ENCODE assay signal across 24 cellular contexts in genomic region chr14:52759145-52759544, GRCh38. TPM values are rescaled to one million over a fixed set of nuclear protein-coding genes. Genes with fewer than 3 reads are reported as not detected.
DNase-seq lines count a peak whose midpoint lies in the region; ATAC-seq, FAIRE-seq and TF ChIP-seq lines count a peak whose summit lies in the region.
"Had no signal": no experiment of that assay in that cellular context is flagged by ENCODE, and none has a peak within 500 bp of the region (broad histone marks: within the 10 kb centered on the region; RNA-seq: fewer than 3 reads in every experiment).

No MANE protein-coding gene starts in this region.

- TF ChIP-seq CTCF in HepG2 (CRISPR knock-in tag; IDR thresholded peaks at IDR 0.05) (no peak), right lobe of liver (IDR thresholded peaks at IDR 0.05) (no peak), WTC11 (IDR thresholded peaks at IDR 0.05) (no peak)

- H4K20me1 ChIP-seq in HepG2 (ENCODE audit: insufficient read depth, low read length), result no peaks in the 10 kb centered on the region
- H4K20me1 ChIP-seq: BLaER1 treated with 17β-estradiol and CSF1 and Interleukin-3, amounts not matched to agents 10 nM and 100 nM had no signal

- peaks cover 29% of the 10 kb centered on the region for H3K36me3 Mint-ChIP-seq in WTC11

- POLR2A ChIA-PET in HepG2 (lab: Yijun Ruan, JAX), result interaction anchor here (0.7 to 1.1 kb wide), 2 partner anchors 9 to 37 kb away, joined by 3 read pairs; no protein-coding TSS in a partner anchor
- POLR2A ChIA-PET in WTC11 (lab: Charles Lee), result no interaction called here

- in situ Hi-C loops in HepG2 (cut with HindIII; ENCODE audit: extremely low pct_ligation_motif_present, low pct_unique_long_range_greater_than_20kb), result no loop called here

- no TSS peak for BruUV-seq in HepG2 (replicated peaks; lab: Mats Ljungman, UMichigan)

- FAIRE-seq in HepG2 (lab: Jason Lieb, UNC), result no peak
- FAIRE-seq: A549, GM12878, GM12892, GM18507 had no signal

- DNase-seq in HepG2 (ENCODE audit: low spot score) (no peak), right lobe of liver (no peak), WTC11 (ENCODE audit: low spot score) (no peak), caudate nucleus (lab: John Stamatoyannopoulos, UW) (no peak)
- DNase-seq: AML-193; CD4-positive, alpha-beta memory T cell; CD8-positive, alpha-beta memory T cell; COR-L47; DMS 273 treated with DMSO at 0.1 percent for 48 hours; DMS153; DMS53; DMS79; DND-41; EL; GDM1 had no signal

- H3K9me3 Mint-ChIP-seq in WTC11, result no peaks in the 10 kb centered on the region
- H3K9me3 Mint-ChIP-seq: CD4-positive, alpha-beta memory T cell; CD8-positive, alpha-beta memory T cell had no signal

- H2AFZ ChIP-seq in HepG2 (ENCODE audit: low read length), result no peak overlapping the region

- H3K36me3 ChIP-seq in HepG2 (replicated peaks in 1 of 2; ENCODE audit: control insufficient read depth in 1 of 2, insufficient read depth in 2 of 2, low read length in 2 of 2) (peaks cover 2 to 12% of the 10 kb centered on the region in 2 experiments; a peak in 4 of 5 replicates), right lobe of liver (peaks cover 0 to 22% (median 4%) of the 10 kb centered on the region in 4 donors)

- H3K9me3 ChIP-seq in HepG2 (ENCODE audit: low read length) (no peaks in the 10 kb centered on the region), right lobe of liver (no peaks in the 10 kb centered on the region)
- H3K9me3 ChIP-seq: A549; BLaER1 treated with 17β-estradiol and CSF1 and Interleukin-3, amounts not matched to agents 10 nM and 100 nM had no signal

- H3K27ac ChIP-seq in HepG2 (ENCODE audit: extremely low read length, insufficient read depth, low read length) (no peak overlapping the region), right lobe of liver (no peak overlapping the region), caudate nucleus (ENCODE audit: low read depth, low read length) (no peak overlapping the region)
- H3K27ac ChIP-seq: 22Rv1; A549; BLaER1 treated with 17β-estradiol and CSF1 and Interleukin-3, amounts not matched to agents 10 nM and 100 nM; C4-2B had no signal

- H3K4me3 ChIP-seq in HepG2 (replicated peaks in 1 of 3; ENCODE audit: insufficient read depth in 1 of 3, low read depth in 2 of 3, low read length in 3 of 3), result no peak overlapping the region
- H3K4me3 ChIP-seq in right lobe of liver, result no peak overlapping the region
- H3K4me3 ChIP-seq: A549; BLaER1 treated with 17β-estradiol and CSF1 and Interleukin-3, amounts not matched to agents 10 nM and 100 nM; GM12878 had no signal

- H3K4me3 Mint-ChIP-seq in WTC11, result no peak overlapping the region
- H3K4me3 Mint-ChIP-seq: B cell; CD4-positive, alpha-beta memory T cell; CD8-positive, alpha-beta memory T cell had no signal

- 100% methylated on average over 1 of the region's 1 CpG for WGBS in HepG2 (ENCODE audit: low lambda C conversion rate)
- WGBS in right lobe of liver (ENCODE audit: insufficient coverage, low coverage, low lambda C conversion rate, missing lambda C conversion rate), result 100% methylated on average over 1 of the region's 1 CpG

- no peaks in the 10 kb centered on the region for H3K27me3 Mint-ChIP-seq in WTC11 (ENCODE audit: low read depth)
- H3K27me3 Mint-ChIP-seq: B cell; CD4-positive, alpha-beta memory T cell; CD8-positive, alpha-beta memory T cell had no signal

- no peak for TF ChIP-seq RAD21 in HepG2 (CRISPR knock-in tag; IDR thresholded peaks at IDR 0.05)

- H3K4me1 ChIP-seq in HepG2 (ENCODE audit: insufficient read depth, low read length) (peaks cover 34% of the 10 kb centered on the region), right lobe of liver (peaks cover 0 to 11% (median 3%) of the 10 kb centered on the region in 4 donors)
- H3K4me1 ChIP-seq: BLaER1 treated with 17β-estradiol and CSF1 and Interleukin-3, amounts not matched to agents 10 nM and 100 nM had no signal

- H3K27ac Mint-ChIP-seq in WTC11, result no peak overlapping the region
- H3K27ac Mint-ChIP-seq: B cell had no signal

- peaks cover 3% of the 10 kb centered on the region for H3K79me2 ChIP-seq in HepG2 (ENCODE audit: insufficient read depth, low read length)

- CTCF ChIA-PET in HepG2 (lab: Yijun Ruan, JAX; ENCODE audit: low intra/inter-chr PET ratio, low total read pairs) (no interaction called here), WTC11 (lab: Charles Lee) (no interaction called here)

- no peak for TF ChIP-seq EP300 in HepG2 (IDR thresholded peaks at IDR 0.05; ENCODE audit: low read depth in 2 of 2, low read length in 2 of 2)
- no peak for TF ChIP-seq EP300 in HepG2 (CRISPR knock-in tag; IDR thresholded peaks at IDR 0.05; ENCODE audit: borderline replicate concordance)

- intact Hi-C loops in HepG2 (cut with micrococcal nuclease; ENCODE audit: unreplicated experiment) (no loop called here), right lobe of liver (cut with DNase I) (no loop called here)

- H3K27me3 ChIP-seq in HepG2 (ENCODE audit: control insufficient read depth in 1 of 2, insufficient read depth in 2 of 2, low read length in 2 of 2) (no peaks in the 10 kb centered on the region), right lobe of liver (no peaks in the 10 kb centered on the region)
- H3K27me3 ChIP-seq: BLaER1 treated with 17β-estradiol and CSF1 and Interleukin-3, amounts not matched to agents 10 nM and 100 nM had no signal

- no peaks in the 10 kb centered on the region for H3K4me1 Mint-ChIP-seq in WTC11

- no peak for ATAC-seq in HepG2
- no peak for ATAC-seq in right lobe of liver
- ATAC-seq in WTC11, result no peak
- no peak for ATAC-seq in HG03039 (IDR thresholded peaks at IDR 0.05; ENCODE audit: unreplicated experiment)
- ATAC-seq: A549, GM12878 had no signal

- no peak for TF ChIP-seq POLR2A in HepG2 (IDR thresholded peaks at IDR 0.05; ENCODE audit: insufficient read depth in 1 of 2, low read depth in 2 of 2, low read length in 2 of 2)
- TF ChIP-seq POLR2A in right lobe of liver (IDR thresholded peaks at IDR 0.05), result no peak

- no peak overlapping the region for H3K9ac ChIP-seq in HepG2 (ENCODE audit: insufficient read depth, low read depth, low read length)
- H3K9ac ChIP-seq: BLaER1 treated with 17β-estradiol and CSF1 and Interleukin-3, amounts not matched to agents 10 nM and 100 nM had no signal

- no peak overlapping the region for H3K4me2 ChIP-seq in HepG2 (ENCODE audit: low read depth, low read length)
- H3K4me2 ChIP-seq: A549; BLaER1 treated with 17β-estradiol and CSF1 and Interleukin-3, amounts not matched to agents 10 nM and 100 nM had no signal

RNA-seq across cellular contexts. Expression of gene STYX, which starts 29.2 kb away (rescaled TPM):
- total RNA-seq in HepG2 (2016; rRNA removed; fragmentation: Illumina TruSeq; extraction: Trizol) (10.9 and 15.6 TPM in 2 replicates), right lobe of liver (10 to 100 TPM; 10.1 to 18.3 (median 13.1) TPM), WTC11 (2021) (21.1 to 22.8 TPM (median 21.4 TPM) in 3 replicates)
- 4.5 and 5.0 TPM in 2 replicates for total RNA-seq in HepG2 (2016; cell fraction: cytosol; rRNA removed; fragmentation: Illumina TruSeq; extraction: Trizol; ENCODE audit: low read depth)
- total RNA-seq in HepG2 (2016; cell fraction: insoluble cytoplasmic fraction; rRNA removed; fragmentation: Illumina TruSeq; extraction: Trizol), result 11.0 and 15.6 TPM in 2 replicates
- 14.1 and 14.7 TPM in 2 replicates for total RNA-seq in HepG2 (2016; cell fraction: membrane; rRNA removed; fragmentation: Illumina TruSeq; extraction: Trizol)
- total RNA-seq in HepG2 (2016; cell fraction: nucleus; rRNA removed; fragmentation: Illumina TruSeq; extraction: Trizol), result 10.3 and 11.2 TPM in 2 replicates
- polyA plus RNA-seq in HepG2 (2011; rRNA removed), result 5.7 and 6.6 TPM in 2 replicates
- polyA plus RNA-seq in HepG2 (2011; cell fraction: cytosol; rRNA removed), result 2.7 and 3.9 TPM in 2 replicates
- 2.7 and 3.5 TPM in 2 replicates for polyA plus RNA-seq in HepG2 (2011; cell fraction: nucleus; rRNA removed)
- polyA plus RNA-seq in HepG2 (2012), result 4.4 and 8.3 TPM in 2 replicates
- 5.1 and 6.7 TPM in 2 replicates for polyA plus RNA-seq in HepG2 (2016; cell fraction: cytosol; fragmentation: Illumina TruSeq; extraction: Trizol; ENCODE audit: low read depth)
- polyA plus RNA-seq in HepG2 (2016; cell fraction: insoluble cytoplasmic fraction; fragmentation: Illumina TruSeq; extraction: Trizol; ENCODE audit: low read depth), result 20.7 and 22.1 TPM in 2 replicates
- polyA plus RNA-seq in HepG2 (2016; cell fraction: membrane; fragmentation: Illumina TruSeq; extraction: Trizol; ENCODE audit: low read depth), result 11.1 and 11.8 TPM in 2 replicates
- 17.8 and 19.4 TPM in 2 replicates for polyA plus RNA-seq in HepG2 (2016; cell fraction: nucleus; fragmentation: Illumina TruSeq; extraction: Trizol; ENCODE audit: insufficient read depth, low read depth)
- 4.5 and 4.8 TPM in 2 replicates for polyA minus RNA-seq in HepG2 (2011; rRNA and poly(A)+ RNA removed; ENCODE audit: low replicate concordance)
- 5.7 and 5.8 TPM in 2 replicates for polyA minus RNA-seq in HepG2 (2011; cell fraction: cytosol; rRNA and poly(A)+ RNA removed)
- polyA minus RNA-seq in HepG2 (2011; cell fraction: nucleus; rRNA and poly(A)+ RNA removed), result 8.9 and 11.7 TPM in 2 replicates

RNA-seq across cellular contexts. Expression of gene GNPNAT1, which starts 32.3 kb away (rescaled TPM):
- total RNA-seq in HepG2 (2016; rRNA removed; fragmentation: Illumina TruSeq; extraction: Trizol) (54.9 and 89.6 TPM in 2 replicates), right lobe of liver (10 to 100 TPM; 31.4 to 47.6 (median 43.2) TPM), WTC11 (2021) (39.5 to 43.5 TPM (median 43.5 TPM) in 3 replicates)
- 14.3 and 18.1 TPM in 2 replicates for total RNA-seq in HepG2 (2016; cell fraction: cytosol; rRNA removed; fragmentation: Illumina TruSeq; extraction: Trizol; ENCODE audit: low read depth)
- total RNA-seq in HepG2 (2016; cell fraction: insoluble cytoplasmic fraction; rRNA removed; fragmentation: Illumina TruSeq; extraction: Trizol), result 55.8 and 86.2 TPM in 2 replicates
- total RNA-seq in HepG2 (2016; cell fraction: membrane; rRNA removed; fragmentation: Illumina TruSeq; extraction: Trizol), result 41.0 and 43.6 TPM in 2 replicates
- total RNA-seq in HepG2 (2016; cell fraction: nucleus; rRNA removed; fragmentation: Illumina TruSeq; extraction: Trizol), result 28.5 and 31.1 TPM in 2 replicates
- 28.6 and 38.3 TPM in 2 replicates for polyA plus RNA-seq in HepG2 (2011; rRNA removed)
- polyA plus RNA-seq in HepG2 (2011; cell fraction: cytosol; rRNA removed), result 24.4 and 32.3 TPM in 2 replicates
- polyA plus RNA-seq in HepG2 (2011; cell fraction: nucleus; rRNA removed), result 6.7 and 12.7 TPM in 2 replicates
- polyA plus RNA-seq in HepG2 (2012), result 36.3 and 47.9 TPM in 2 replicates
- polyA plus RNA-seq in HepG2 (2016; cell fraction: cytosol; fragmentation: Illumina TruSeq; extraction: Trizol; ENCODE audit: low read depth), result 23.3 and 26.6 TPM in 2 replicates
- polyA plus RNA-seq in HepG2 (2016; cell fraction: insoluble cytoplasmic fraction; fragmentation: Illumina TruSeq; extraction: Trizol; ENCODE audit: low read depth), result 113 and 116 TPM in 2 replicates
- polyA plus RNA-seq in HepG2 (2016; cell fraction: membrane; fragmentation: Illumina TruSeq; extraction: Trizol; ENCODE audit: low read depth), result 44.1 and 47.6 TPM in 2 replicates
- 46.0 and 46.3 TPM in 2 replicates for polyA plus RNA-seq in HepG2 (2016; cell fraction: nucleus; fragmentation: Illumina TruSeq; extraction: Trizol; ENCODE audit: insufficient read depth, low read depth)
- polyA minus RNA-seq in HepG2 (2011; rRNA and poly(A)+ RNA removed; ENCODE audit: low replicate concordance), result 25.8 and 48.5 TPM in 2 replicates
- polyA minus RNA-seq in HepG2 (2011; cell fraction: cytosol; rRNA and poly(A)+ RNA removed), result 21.1 and 27.0 TPM in 2 replicates
- polyA minus RNA-seq in HepG2 (2011; cell fraction: nucleus; rRNA and poly(A)+ RNA removed), result 29.3 and 34.5 TPM in 2 replicates

RNA-seq across cellular contexts. Expression of gene PSMC6, which starts 52.1 kb away (rescaled TPM):
- total RNA-seq in HepG2 (2016; rRNA removed; fragmentation: Illumina TruSeq; extraction: Trizol) (210 and 318 TPM in 2 replicates), right lobe of liver (10 to 100 TPM; 40.7 to 63.0 (median 51.3) TPM), WTC11 (2021) (74.7 to 96.4 TPM (median 89.1 TPM) in 3 replicates)
- 30.8 and 32.7 TPM in 2 replicates for total RNA-seq in HepG2 (2016; cell fraction: cytosol; rRNA removed; fragmentation: Illumina TruSeq; extraction: Trizol; ENCODE audit: low read depth)
- 209 and 319 TPM in 2 replicates for total RNA-seq in HepG2 (2016; cell fraction: insoluble cytoplasmic fraction; rRNA removed; fragmentation: Illumina TruSeq; extraction: Trizol)
- 43.6 and 56.6 TPM in 2 replicates for total RNA-seq in HepG2 (2016; cell fraction: membrane; rRNA removed; fragmentation: Illumina TruSeq; extraction: Trizol)
- 147 and 149 TPM in 2 replicates for total RNA-seq in HepG2 (2016; cell fraction: nucleus; rRNA removed; fragmentation: Illumina TruSeq; extraction: Trizol)
- polyA plus RNA-seq in HepG2 (2011; rRNA removed), result 67.6 and 90.0 TPM in 2 replicates
- 24.7 and 40.4 TPM in 2 replicates for polyA plus RNA-seq in HepG2 (2011; cell fraction: cytosol; rRNA removed)
- 53.1 and 74.3 TPM in 2 replicates for polyA plus RNA-seq in HepG2 (2011; cell fraction: nucleus; rRNA removed)
- polyA plus RNA-seq in HepG2 (2012), result 74.5 and 94.0 TPM in 2 replicates
- polyA plus RNA-seq in HepG2 (2016; cell fraction: cytosol; fragmentation: Illumina TruSeq; extraction: Trizol; ENCODE audit: low read depth), result 13.4 and 15.5 TPM in 2 replicates
- 268 and 281 TPM in 2 replicates for polyA plus RNA-seq in HepG2 (2016; cell fraction: insoluble cytoplasmic fraction; fragmentation: Illumina TruSeq; extraction: Trizol; ENCODE audit: low read depth)
- 23.4 and 27.8 TPM in 2 replicates for polyA plus RNA-seq in HepG2 (2016; cell fraction: membrane; fragmentation: Illumina TruSeq; extraction: Trizol; ENCODE audit: low read depth)
- 186 and 191 TPM in 2 replicates for polyA plus RNA-seq in HepG2 (2016; cell fraction: nucleus; fragmentation: Illumina TruSeq; extraction: Trizol; ENCODE audit: insufficient read depth, low read depth)
- 23.9 and 42.3 TPM in 2 replicates for polyA minus RNA-seq in HepG2 (2011; rRNA and poly(A)+ RNA removed; ENCODE audit: low replicate concordance)
- 40.4 and 47.9 TPM in 2 replicates for polyA minus RNA-seq in HepG2 (2011; cell fraction: cytosol; rRNA and poly(A)+ RNA removed)
- 156 and 191 TPM in 2 replicates for polyA minus RNA-seq in HepG2 (2011; cell fraction: nucleus; rRNA and poly(A)+ RNA removed)

Comparison
In these comparisons a context has a peak if more than half of its experiments do, and no peak if none do; other contexts are left out.
1. Of the 50 proteins assayed by ChIP-seq in both HepG2 and WTC11: peak only in HepG2: none; only in WTC11: none; in both: ZNF121; in neither: 49.